Comparison of ENCODE assay signal across 11 cellular contexts in the genomic region with DNA sequence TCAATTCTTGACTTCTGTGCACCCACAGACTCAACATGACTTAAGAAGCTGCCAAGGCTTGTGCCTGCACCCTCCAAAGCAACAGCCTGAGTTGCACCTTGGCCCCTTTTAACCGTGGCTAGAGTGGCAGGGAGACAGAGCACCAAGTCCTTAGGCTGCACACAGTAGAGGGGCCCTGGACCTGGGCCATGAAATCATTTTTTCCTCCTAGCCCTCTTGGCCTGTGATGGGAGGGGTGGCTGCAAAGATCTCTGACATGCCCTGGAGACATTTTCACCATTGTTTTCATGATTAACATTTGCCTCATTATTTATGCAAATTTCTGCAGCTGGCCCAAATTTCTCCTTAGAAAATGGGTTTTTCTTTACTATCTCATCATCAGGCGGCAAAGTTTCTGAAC.
"Had no signal": no experiment of that assay in that cellular context is flagged by ENCODE, and none has a peak within 500 bp of the region (broad histone marks: within the 10 kb centered on the region; RNA-seq: fewer than 3 reads in every experiment).

No MANE protein-coding gene starts in this region.

- H3K27ac ChIP-seq: HL-60, KMS-11 had no signal

- H3K4me2 ChIP-seq: GM23338, KMS-11 had no signal

- DNase-seq: H9, HCEC 1CT, HFFc6, KBM-7 had no signal

- ATAC-seq: GM23338, HepG2 had no signal

- H3K9ac ChIP-seq: KMS-11 had no signal

- H3K27me3 Mint-ChIP-seq: IgD-negative memory B cell had no signal

- H3K36me3 Mint-ChIP-seq: IgD-negative memory B cell had no signal

- H3K4me1 Mint-ChIP-seq: GM23338, H9, IgD-negative memory B cell had no signal

- H3K4me3 Mint-ChIP-seq: GM23338, H9, HFFc6, IgD-negative memory B cell had no signal

- FAIRE-seq: H1, H54, HepG2 had no signal

- H3K27ac Mint-ChIP-seq: GM23338, H9, HFFc6, IgD-negative memory B cell had no signal

- H3K4me3 ChIP-seq: GM23338 had no signal
